Comparison of ENCODE assay signal across 1 cellular context in the genomic region with DNA sequence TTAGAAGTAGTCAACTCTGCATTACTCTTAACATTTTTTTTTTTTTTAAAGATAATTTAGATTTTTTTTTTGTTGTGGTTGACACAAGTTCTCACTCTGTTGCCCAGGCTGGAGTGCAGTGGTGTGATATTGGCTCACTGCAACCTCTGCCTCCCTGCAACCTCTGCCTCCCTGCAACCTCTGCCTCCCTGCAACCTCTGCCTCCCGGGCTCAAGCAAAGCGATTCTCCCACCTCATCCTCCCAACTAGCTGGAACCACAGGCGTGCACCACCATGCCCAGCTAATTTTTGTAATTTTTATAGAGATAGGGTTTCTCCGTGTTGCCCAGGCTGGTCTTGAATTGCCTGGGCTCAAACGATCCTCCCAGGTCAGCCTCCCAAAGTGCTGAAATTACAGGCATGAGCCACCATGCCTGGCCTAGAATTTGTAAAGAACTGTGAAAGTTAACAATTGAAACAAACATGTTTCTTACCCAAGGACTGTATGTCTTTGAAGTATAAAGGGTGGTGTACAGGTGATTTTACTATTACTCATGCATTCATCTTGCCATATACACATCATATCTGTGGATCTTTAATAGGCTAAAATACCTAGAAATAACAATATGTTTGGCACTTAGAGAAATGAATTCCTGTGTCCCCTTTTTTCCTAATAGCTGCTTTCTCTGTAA.
TF ChIP-seq lines count a peak whose summit lies in the region.

No MANE protein-coding gene starts in this region.

TF ChIP-seq in HCT116, 20 proteins besides CTCF, POLR2A, EP300 and RAD21:
- no peak for TF ChIP-seq ZFX (IDR thresholded peaks at IDR 0.05)
- TF ChIP-seq, protein P1, sequence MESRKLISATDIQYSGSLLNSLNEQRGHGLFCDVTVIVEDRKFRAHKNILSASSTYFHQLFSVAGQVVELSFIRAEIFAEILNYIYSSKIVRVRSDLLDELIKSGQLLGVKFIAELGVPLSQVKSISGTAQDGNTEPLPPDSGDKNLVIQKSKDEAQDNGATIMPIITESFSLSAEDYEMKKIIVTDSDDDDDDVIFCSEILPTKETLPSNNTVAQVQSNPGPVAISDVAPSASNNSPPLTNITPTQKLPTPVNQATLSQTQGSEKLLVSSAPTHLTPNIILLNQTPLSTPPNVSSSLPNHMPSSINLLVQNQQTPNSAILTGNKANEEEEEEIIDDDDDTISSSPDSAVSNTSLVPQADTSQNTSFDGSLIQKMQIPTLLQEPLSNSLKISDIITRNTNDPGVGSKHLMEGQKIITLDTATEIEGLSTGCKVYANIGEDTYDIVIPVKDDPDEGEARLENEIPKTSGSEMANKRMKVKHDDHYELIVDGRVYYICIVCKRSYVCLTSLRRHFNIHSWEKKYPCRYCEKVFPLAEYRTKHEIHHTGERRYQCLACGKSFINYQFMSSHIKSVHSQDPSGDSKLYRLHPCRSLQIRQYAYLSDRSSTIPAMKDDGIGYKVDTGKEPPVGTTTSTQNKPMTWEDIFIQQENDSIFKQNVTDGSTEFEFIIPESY (IDR thresholded peaks at IDR 0.05; ENCODE audit: extremely low read depth, insufficient replicate concordance, low read length), result no peak
- TF ChIP-seq CEBPB (IDR thresholded peaks at IDR 0.05; ENCODE audit: low read depth), result no peak
- TF ChIP-seq SRF (IDR thresholded peaks at IDR 0.05; ENCODE audit: low read depth), result no peak
